Comparison of ENCODE assay signal across 1 cellular context in genomic region chr2:47091118-47091517, GRCh38.
TF ChIP-seq lines count a peak whose summit lies in the region.

No MANE protein-coding gene starts in this region.

TF ChIP-seq in WTC11, 78 proteins besides CTCF, POLR2A, EP300 and RAD21 (continued from another document):
- TF ChIP-seq ZNF425 (CRISPR knock-in tag; conservative IDR thresholded peaks at IDR 0.05): no peak
- TF ChIP-seq ZNF317 (CRISPR knock-in tag; IDR thresholded peaks at IDR 0.05; ENCODE audit: borderline replicate concordance, low read depth): no peak
- no peak for TF ChIP-seq RORB (CRISPR knock-in tag; IDR thresholded peaks at IDR 0.05)
- TF ChIP-seq MYBL2 (CRISPR knock-in tag; IDR thresholded peaks at IDR 0.05): no peak
- no peak for TF ChIP-seq ZNF263 (CRISPR knock-in tag; IDR thresholded peaks at IDR 0.05; ENCODE audit: low read depth)
- TF ChIP-seq USF2 (CRISPR knock-in tag; IDR thresholded peaks at IDR 0.05): no peak
- no peak for TF ChIP-seq PREB (CRISPR knock-in tag; IDR thresholded peaks at IDR 0.05; ENCODE audit: borderline replicate concordance)
- TF ChIP-seq EMX1 (CRISPR knock-in tag; IDR thresholded peaks at IDR 0.05): no peak
- TF ChIP-seq TP53 (CRISPR knock-in tag; IDR thresholded peaks at IDR 0.05): no peak
- TF ChIP-seq NFYB (CRISPR knock-in tag; conservative IDR thresholded peaks at IDR 0.05; ENCODE audit: low read depth): no peak
- TF ChIP-seq ETV6 (CRISPR knock-in tag; IDR thresholded peaks at IDR 0.05): no peak
- TF ChIP-seq TEAD4 (CRISPR knock-in tag; IDR thresholded peaks at IDR 0.05): no peak
- TF ChIP-seq TCF7 (CRISPR knock-in tag; IDR thresholded peaks at IDR 0.05; ENCODE audit: low read depth): no peak
- TF ChIP-seq SP1 (CRISPR knock-in tag; conservative IDR thresholded peaks at IDR 0.05): no peak
- TF ChIP-seq FOXP1 (CRISPR knock-in tag; IDR thresholded peaks at IDR 0.05; ENCODE audit: borderline replicate concordance): no peak
- no peak for TF ChIP-seq ARID4B (CRISPR knock-in tag; IDR thresholded peaks at IDR 0.05; ENCODE audit: borderline replicate concordance)
